7 cellular contexts compared by ENCODE assay signal in the genomic region with DNA sequence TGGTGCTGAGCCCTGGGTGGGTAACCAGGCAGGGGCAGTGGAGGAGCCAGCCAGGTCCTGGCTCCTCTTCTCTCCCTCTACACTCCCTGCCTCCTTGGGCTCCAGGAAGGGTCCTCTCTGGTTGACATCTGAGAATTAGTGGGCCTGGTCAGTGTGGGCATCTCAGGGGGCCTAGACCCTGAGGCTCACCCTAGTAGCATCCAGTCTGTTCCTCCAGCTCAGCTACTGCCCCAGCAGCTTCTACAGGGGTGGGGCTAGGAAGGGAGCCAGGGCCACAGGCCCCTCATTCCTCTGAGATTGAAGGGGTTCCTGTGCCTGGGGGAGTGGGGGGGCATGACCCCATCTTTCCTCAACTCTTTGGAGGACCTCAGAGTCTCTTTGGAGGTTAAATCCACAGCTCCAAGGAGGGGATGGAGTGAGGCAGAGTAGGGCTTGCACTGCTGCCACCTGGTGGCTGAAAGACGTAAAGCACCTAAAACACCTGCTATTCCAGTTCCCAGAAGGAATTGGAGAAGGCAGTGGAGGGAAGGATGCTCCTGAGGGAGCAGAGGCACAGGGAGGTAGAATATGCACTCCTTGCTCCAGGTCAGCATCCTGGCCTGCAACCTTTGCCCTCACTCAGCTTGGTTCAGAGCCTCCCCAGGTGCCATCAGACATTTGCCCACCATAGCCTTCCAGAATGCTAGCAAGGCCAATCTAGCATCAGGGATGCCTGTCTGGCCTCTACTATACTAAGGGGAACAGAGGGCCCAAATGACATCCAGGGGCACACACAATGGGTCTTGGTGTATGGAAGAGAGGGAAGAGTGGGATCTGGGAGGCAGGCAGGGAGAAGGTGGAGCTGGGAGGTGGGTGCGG. TPM values are rescaled to one million over a fixed set of nuclear protein-coding genes. Genes with fewer than 3 reads are reported as not detected.
DNase-seq lines count a peak whose midpoint lies in the region; ATAC-seq, FAIRE-seq and TF ChIP-seq lines count a peak whose summit lies in the region.

No MANE protein-coding gene starts in this region.

- H3K27me3 ChIP-seq in WERI-Rb-1 (ENCODE audit: insufficient read depth, low read depth, severe bottlenecking) (no peaks in the 10 kb centered on the region), mammary epithelial cell (ENCODE audit: insufficient read depth, low read length) (no peaks in the 10 kb centered on the region)

- H3K9ac ChIP-seq in mammary epithelial cell (ENCODE audit: insufficient read depth, low read length) = no peak overlapping the region

- H3K9me3 ChIP-seq in WERI-Rb-1 (ENCODE audit: severe bottlenecking) (no peaks in the 10 kb centered on the region), mammary epithelial cell (replicated peaks; ENCODE audit: insufficient read depth, low read length) (no peaks in the 10 kb centered on the region)

- no peak for ATAC-seq in GM19452 (IDR thresholded peaks at IDR 0.05; ENCODE audit: unreplicated experiment)

- CTCF ChIA-PET in mammary epithelial cell (lab: Charles Lee; ENCODE audit: low non-redundant PET) = interaction anchor here (0.6 to 1.4 kb wide), 4 partner anchors 74 to 243 kb away, joined by 4 to 11 read pairs (median 7); partner anchors contain the start of gene MAPKAPK3

- in situ Hi-C loops in mammary epithelial cell (cut with MboI; ENCODE audit: low sequenced_read_pairs in 2 of 2) = loop anchor here (10.0 kb wide), 1 partner anchor 108 kb away; no protein-coding TSS in a partner anchor

- no peak for TF ChIP-seq POLR2A in GM12891 (IDR thresholded peaks at IDR 0.05; ENCODE audit: low read depth, low read length)

- BruUV-seq in mammary epithelial cell (replicated peaks; lab: Mats Ljungman, UMichigan) = no TSS peak

- H3K27ac ChIP-seq in WERI-Rb-1 (no peak overlapping the region), mammary epithelial cell (ENCODE audit: insufficient read depth, low read depth, low read length) (no peak overlapping the region)

- TF ChIP-seq CTCF in WERI-Rb-1 (IDR thresholded peaks at IDR 0.05; ENCODE audit: low read depth, low read length) (peak; percentile 90), mammary epithelial cell (conservative IDR thresholded peaks at IDR 0.05 in 1 of 2, IDR thresholded peaks at IDR 0.05 in 1 of 2; ENCODE audit: extremely low read depth in 1 of 2, insufficient read depth in 1 of 2, low read depth in 1 of 2, low read length in 2 of 2) (peak; percentile 93)

- peak; percentile 76 for DNase-seq in GM12891 (ENCODE audit: insufficient read length, low spot score)
- peak; percentile 15 for DNase-seq in NCI-H146 treated with DMSO at 0.1 percent for 48 hours (lab: John Stamatoyannopoulos, UW; ENCODE audit: unreplicated experiment)
- peak; percentile 74 for DNase-seq in WERI-Rb-1
- DNase-seq in mammary epithelial cell = peak; percentile 44
- DNase-seq in islet precursor cell = peak; percentile 85
- DNase-seq in stimulated activated CD4-positive, alpha-beta T cell treated with anti-CD3 and anti-CD28 coated beads, Interleukin-1b, Interleukin-23, amount 100 ng/mL, for 4 hours (ENCODE audit: low read depth in 2 of 2) = peak; percentile 47 to 57

- H3K36me3 ChIP-seq in WERI-Rb-1 (no peaks in the 10 kb centered on the region), mammary epithelial cell (ENCODE audit: insufficient read depth, low read length) (no peaks in the 10 kb centered on the region)

- H3K79me2 ChIP-seq in mammary epithelial cell (ENCODE audit: insufficient read depth, low read length) = no peaks in the 10 kb centered on the region

- no peak overlapping the region for H2AFZ ChIP-seq in mammary epithelial cell (ENCODE audit: low read depth, low read length)

- H3K4me3 ChIP-seq in WERI-Rb-1 (ENCODE audit: low read depth, low read length) (no peak overlapping the region), mammary epithelial cell (replicated peaks in 1 of 3; ENCODE audit: insufficient read depth in 1 of 3, low read depth in 2 of 3, low read length in 3 of 3) (no peak overlapping the region)

- no peaks in the 10 kb centered on the region for H4K20me1 ChIP-seq in mammary epithelial cell (ENCODE audit: insufficient read depth, low read length)

- H3K4me1 ChIP-seq in mammary epithelial cell (ENCODE audit: insufficient read depth, low read length) = peaks cover 9% of the 10 kb centered on the region

- peak; percentile 95 for FAIRE-seq in GM12891 (lab: Jason Lieb, UNC)

- H3K4me2 ChIP-seq in mammary epithelial cell (ENCODE audit: insufficient read depth, low read depth, low read length) = no peak overlapping the region

- intact Hi-C loops in mammary epithelial cell (cut with micrococcal nuclease) = loop anchor here (1.0 to 5.0 kb wide), 4 partner anchors 23 to 350 kb away; partner anchors contain the start of gene GNAT1

- dilution Hi-C loops in mammary epithelial cell (cut with HindIII; ENCODE audit: low sequenced_read_pairs) = no loop called here

- WGBS in mammary epithelial cell (ENCODE audit: low coverage, missing lambda C conversion rate) = 50% methylated on average over 2 of the region's 2 CpGs

TF ChIP-seq in GM12891, 5 proteins besides CTCF, POLR2A, EP300 and RAD21:
- TF ChIP-seq POLR2AphosphoS5 (IDR thresholded peaks at IDR 0.05; ENCODE audit: low read depth, low read length) (no peak), SPI1 (IDR thresholded peaks at IDR 0.05; ENCODE audit: low read depth, low read length) (no peak), TAF1 (IDR thresholded peaks at IDR 0.05; ENCODE audit: low read depth, low read length) (no peak), POU2F2 (IDR thresholded peaks at IDR 0.05; ENCODE audit: low read depth, low read length) (no peak), PAX5 (IDR thresholded peaks at IDR 0.05; ENCODE audit: insufficient read depth, low read length, severe bottlenecking) (no peak)

RNA-seq across cellular contexts. Expression of gene C3orf18, which starts 25.1 kb away (rescaled TPM):
- 0.83 TPM for polyA plus RNA-seq in GM12891 (2012; ENCODE audit: low read depth, missing spikeins)
- total RNA-seq in mammary epithelial cell = 1 to 10 TPM in 1 of 2 donors, under 1 TPM in 1; 0.80 to 6.5 TPM
- polyA plus RNA-seq in mammary epithelial cell = 2.1 TPM
- not detected for polyA minus RNA-seq in mammary epithelial cell

RNA-seq across cellular contexts. Expression of gene HEMK1, which starts 26.9 kb away (rescaled TPM):
- polyA plus RNA-seq in GM12891 (2012; ENCODE audit: low read depth, missing spikeins) = 10.5 TPM
- total RNA-seq in mammary epithelial cell = 10 to 100 TPM; 14.2 to 23.1 TPM
- polyA plus RNA-seq in mammary epithelial cell = 15.4 TPM
- 8.5 TPM for polyA minus RNA-seq in mammary epithelial cell

RNA-seq across cellular contexts. Expression of gene CACNA2D2, which starts 39.0 kb away (rescaled TPM):
- polyA plus RNA-seq in GM12891 (2012; ENCODE audit: low read depth, missing spikeins) = 0.03 TPM
- under 1 TPM in 1 of 2 donors, not detected in 1; 0.16 TPM for total RNA-seq in mammary epithelial cell
- polyA plus RNA-seq in mammary epithelial cell = 0.03 TPM
- not detected for polyA minus RNA-seq in mammary epithelial cell

Comparison
In these comparisons a context has a peak if more than half of its experiments do, and no peak if none do; other contexts are left out.
1. DNase-seq: peak in every context shown above with its lines; median percentile 85 in islet precursor cell; 76 in GM12891; 74 in WERI-Rb-1; 52 in stimulated activated CD4-positive, alpha-beta T cell treated with anti-CD3 and anti-CD28 coated beads, Interleukin-1b, Interleukin-23, amount 100 ng/mL, for 4 hours; 44 in mammary epithelial cell; 15 in NCI-H146 treated with DMSO at 0.1 percent for 48 hours.